24 cellular contexts compared by ENCODE assay signal in the genomic region with DNA sequence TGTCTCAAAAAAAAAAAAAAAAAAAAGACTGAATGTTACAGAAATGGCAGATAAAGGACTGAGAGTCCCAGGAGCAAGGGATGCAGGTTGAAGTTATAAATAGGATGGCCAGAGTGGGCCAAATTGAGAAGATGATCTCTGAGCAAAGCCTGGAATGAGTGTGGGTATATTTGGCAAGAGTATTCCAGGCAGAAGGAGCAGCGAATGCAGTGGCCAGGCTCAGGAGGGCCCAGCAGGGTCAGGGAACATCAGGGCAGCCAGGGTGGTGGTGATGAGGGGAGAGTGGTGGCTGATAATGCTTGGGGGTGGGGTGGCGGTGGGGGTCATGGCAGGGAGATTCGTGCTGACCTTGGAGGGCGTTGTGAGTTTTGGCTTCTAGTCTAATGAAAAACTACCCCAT.
"Had no signal": no experiment of that assay in that cellular context is flagged by ENCODE, and none has a peak within 500 bp of the region (broad histone marks: within the 10 kb centered on the region; RNA-seq: fewer than 3 reads in every experiment).

No MANE protein-coding gene starts in this region.

- DNase-seq: heart left ventricle; islet precursor cell; lower lobe of right lung; mammary epithelial cell; mesenchymal stem cell; naive B cell; natural killer cell; nephron progenitor cell; ovary; stimulated activated CD4-positive, alpha-beta T cell treated with anti-CD3 and anti-CD28 coated beads, Interleukin-12 subunit alpha, Interleukin-12 subunit beta, amount 100 ng/mL, for 4 hours; stimulated activated CD4-positive, alpha-beta T cell treated with anti-CD3 and anti-CD28 coated beads, Interleukin-15, amount 100 ng/mL, for 24 hours; stimulated activated CD4-positive, alpha-beta T cell treated with anti-CD3 and anti-CD28 coated beads, Interleukin-2, amount 100 ng/mL, for 24 hours; stimulated activated CD4-positive, alpha-beta T cell treated with anti-CD3 and anti-CD28 coated beads, Interleukin-4, amount 100 ng/mL, for 1 hour; stimulated activated naive B cell treated with anti-CD40 and anti-IgM and Interleukin-4, amounts not matched to agents 10 μg/mL and 1 μg/mL and 100 μg/mL, for 72 hours; stimulated activated naive CD8-positive, alpha-beta T cell treated with anti-CD3 and anti-CD28 coated beads, Interleukin-15, Interleukin-2, amounts not matched to agents 100 U/mL and 50 U/mL, for 24 hours; stomach; tibial artery; trophoblast cell; upper lobe of right lung had no signal

- H3K9me3 ChIP-seq: heart left ventricle, lower lobe of right lung, ovary, prostate gland, stomach, thoracic aorta, tibial artery, upper lobe of right lung had no signal

- H3K4me1 ChIP-seq: lower lobe of right lung, prostate gland, stomach, tibial artery, upper lobe of right lung had no signal

- H3K4me3 ChIP-seq: heart left ventricle, hepatocyte, lower lobe of right lung, ovary, prostate gland, skin epidermis, stomach, thoracic aorta, tibial artery, upper lobe of right lung had no signal

- H3K27me3 ChIP-seq: hepatocyte, ovary, upper lobe of right lung had no signal

- ATAC-seq: lower lobe of right lung; natural killer cell; sciatic nerve; stimulated activated naive B cell treated with anti-CD40 and anti-IgM and Interleukin-4, amounts not matched to agents 10 μg/mL and 1 μg/mL and 100 μg/mL, for 72 hours; stimulated activated naive CD8-positive, alpha-beta T cell treated with anti-CD3 and anti-CD28 coated beads, Interleukin-15, Interleukin-2, amounts not matched to agents 100 U/mL and 50 U/mL, for 24 hours; upper lobe of right lung had no signal

- H3K27ac ChIP-seq: heart left ventricle, hepatocyte, lower lobe of right lung, ovary, prostate gland, skin epidermis, stomach, thoracic aorta, tibial artery, upper lobe of right lung had no signal
